Comparison of ENCODE assay signal across 13 cellular contexts in the genomic region with DNA sequence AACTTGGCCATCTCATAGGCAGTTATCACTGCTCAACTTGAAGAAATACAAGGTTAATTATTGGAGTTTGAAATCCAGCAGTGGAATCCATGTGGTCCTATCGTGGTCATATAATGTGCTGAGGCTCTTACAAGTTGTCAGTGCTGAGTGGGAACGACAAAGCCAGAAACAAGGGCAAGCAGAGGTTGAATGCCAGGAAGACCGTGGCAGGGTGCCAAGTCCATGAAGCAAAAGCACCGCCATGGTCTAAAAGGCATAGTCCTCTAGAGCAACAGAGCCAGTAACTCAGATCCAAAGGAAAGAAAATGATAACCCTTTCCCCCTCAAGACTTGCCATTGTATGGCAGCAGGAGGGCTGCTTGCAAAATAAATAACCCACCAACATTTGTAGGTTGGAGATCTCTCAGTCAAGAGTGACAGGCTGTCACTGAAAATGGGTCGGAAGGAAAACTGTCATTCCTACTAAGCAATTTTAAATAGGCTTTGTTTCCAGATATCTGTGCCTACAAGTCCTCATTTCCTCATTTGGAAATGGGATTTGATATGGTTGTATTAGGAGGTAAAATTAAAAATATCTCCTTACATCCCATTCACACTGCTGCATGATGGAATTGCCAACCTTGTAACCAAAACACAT. TPM values are rescaled to one million over a fixed set of nuclear protein-coding genes. Genes with fewer than 3 reads are reported as not detected.
DNase-seq lines count a peak whose midpoint lies in the region; ATAC-seq lines count a peak whose summit lies in the region.
"Had no signal": no experiment of that assay in that cellular context is flagged by ENCODE, and none has a peak within 500 bp of the region (broad histone marks: within the 10 kb centered on the region; RNA-seq: fewer than 3 reads in every experiment).

No MANE protein-coding gene starts in this region.

- DNase-seq in G401 (ENCODE audit: low spot score) (peak; percentile 8), astrocyte of the hippocampus (ENCODE audit: low read depth, low spot score) (peak; percentile 48), left cardiac atrium (peak; percentile 77), putamen (ENCODE audit: low spot score) (peak; percentile 67), OCI-M1 (lab: John Stamatoyannopoulos, UW) (no peak)
- no peak for DNase-seq in stimulated activated CD4-positive, alpha-beta T cell treated with anti-CD3 and anti-CD28 coated beads, Interleukin-4, amount 100 ng/mL, for 24 hours
- DNase-seq: activated CD4-positive, alpha-beta T cell treated with anti-CD3 and anti-CD28 coated beads, Interleukin-2, amount 10 ng/mL, durations not matched to agents 24 days and 14 days; activated T-cell treated with anti-CD3 and anti-CD28 coated beads, Interleukin-2, amount 50 U/mL, for 72 hours; EL; NCI-H524 treated with DMSO at 0.1 percent for 48 hours; stimulated activated CD4-positive, alpha-beta T cell treated with anti-CD3 and anti-CD28 coated beads, Interleukin-2, amount 100 ng/mL, for 24 hours had no signal

- ATAC-seq in left cardiac atrium (peak; percentile 75 to 90), HG02973 (IDR thresholded peaks at IDR 0.05; ENCODE audit: unreplicated experiment) (no peak)
- ATAC-seq: activated T-cell treated with anti-CD3 and anti-CD28 coated beads, Interleukin-2, amount 50 U/mL, for 72 hours; GM12878 had no signal

- in situ Hi-C loops in G401 (cut with HindIII; ENCODE audit: low sequenced_read_pairs): no loop called here

- intact Hi-C loops in left cardiac atrium (cut with DNase I): no loop called here

RNA-seq across cellular contexts. Expression of a gene that starts 36.4 kb away (rescaled TPM):
- total RNA-seq in G401 (2014; rRNA removed; shearing (Covaris generic)): 291 and 426 TPM in 2 replicates
- 100 to 1,000 TPM; 145 to 160 TPM for total RNA-seq in left cardiac atrium

Comparison
In these comparisons a context has a peak if more than half of its experiments do, and no peak if none do; other contexts are left out.
1. DNase-seq: peak in G401 (single experiment), astrocyte of the hippocampus (single experiment), left cardiac atrium (single experiment) and putamen (single experiment); none in stimulated activated CD4-positive, alpha-beta T cell treated with anti-CD3 and anti-CD28 coated beads, Interleukin-4, amount 100 ng/mL, for 24 hours (single experiment) and OCI-M1 (single experiment).